Comparison of ENCODE assay signal across 26 cellular contexts in the genomic region with DNA sequence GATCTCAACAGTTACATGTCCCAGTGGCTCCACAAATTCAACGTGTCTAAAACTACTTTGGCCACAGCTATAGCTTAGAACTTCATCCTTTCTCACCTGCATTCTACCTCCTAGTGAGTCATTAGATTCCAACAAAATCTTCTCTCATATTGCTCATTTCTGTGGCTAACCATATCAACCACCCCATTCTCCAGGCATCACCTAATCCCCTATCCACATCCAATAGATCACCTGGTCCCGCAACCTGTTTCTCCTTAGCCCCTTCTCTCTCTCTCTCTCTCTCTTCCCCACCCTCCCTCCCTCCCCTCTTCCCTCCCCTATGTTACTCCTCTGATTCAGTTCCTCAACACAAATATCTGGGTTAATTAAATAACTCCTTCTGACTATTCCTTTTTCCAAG.
"Had no signal": no experiment of that assay in that cellular context is flagged by ENCODE, and none has a peak within 500 bp of the region (broad histone marks: within the 10 kb centered on the region; RNA-seq: fewer than 3 reads in every experiment).

No MANE protein-coding gene starts in this region.

- H3K4me3 Mint-ChIP-seq: naive thymus-derived CD4-positive, alpha-beta T cell; natural killer cell treated with Interleukin-12 subunit alpha and Interleukin-12 subunit beta and Interleukin-15 and Interleukin-18, amount 100 ng/mL, for 72 hours; stimulated activated effector memory CD8-positive, alpha-beta T cell treated with anti-CD3 and anti-CD28 coated beads, Interleukin-12 subunit alpha, Interleukin-12 subunit beta, amount 100 ng/mL, for 72 hours; stimulated activated naive CD8-positive, alpha-beta T cell treated with anti-CD3 and anti-CD28 coated beads, Interleukin-15, Interleukin-2, amounts not matched to agents 100 ng/mL and 50 ng/mL, for 24 hours had no signal

- H3K36me3 Mint-ChIP-seq: naive thymus-derived CD4-positive, alpha-beta T cell; natural killer cell treated with Interleukin-12 subunit alpha and Interleukin-12 subunit beta and Interleukin-15 and Interleukin-18, amount 100 ng/mL, for 72 hours; stimulated activated effector memory CD8-positive, alpha-beta T cell treated with anti-CD3 and anti-CD28 coated beads, Interleukin-12 subunit alpha, Interleukin-12 subunit beta, amount 100 ng/mL, for 72 hours had no signal

- FAIRE-seq: keratinocyte, small intestine had no signal

- H3K4me1 Mint-ChIP-seq: stimulated activated effector memory CD8-positive, alpha-beta T cell treated with anti-CD3 and anti-CD28 coated beads, Interleukin-12 subunit alpha, Interleukin-12 subunit beta, amount 100 ng/mL, for 72 hours had no signal

- ATAC-seq: left colon; left lung; lower lobe of right lung; mucosa of descending colon; naive thymus-derived CD4-positive, alpha-beta T cell; natural killer cell treated with Interleukin-12 subunit alpha and Interleukin-12 subunit beta and Interleukin-15 and Interleukin-18, amount 100 ng/mL, for 72 hours; right cardiac atrium; stimulated activated effector memory CD8-positive, alpha-beta T cell treated with anti-CD3 and anti-CD28 coated beads, Interleukin-12 subunit alpha, Interleukin-12 subunit beta, amount 100 ng/mL, for 72 hours; upper lobe of right lung had no signal

- H3K4me1 ChIP-seq: left lung, lower lobe of right lung, prostate gland, spleen, suprapubic skin, tibial artery, upper lobe of right lung, uterus had no signal

- H3K27ac ChIP-seq: left lung, lower lobe of right lung, ovary, prostate gland, sigmoid colon, spleen, suprapubic skin, thoracic aorta, tibial artery, upper lobe of right lung, uterus had no signal

- H3K9me3 Mint-ChIP-seq: stimulated activated effector memory CD8-positive, alpha-beta T cell treated with anti-CD3 and anti-CD28 coated beads, Interleukin-12 subunit alpha, Interleukin-12 subunit beta, amount 100 ng/mL, for 72 hours; stimulated activated naive CD8-positive, alpha-beta T cell treated with anti-CD3 and anti-CD28 coated beads, Interleukin-15, Interleukin-2, amounts not matched to agents 100 ng/mL and 50 ng/mL, for 24 hours had no signal

- H3K9me3 ChIP-seq: left lung, lower lobe of right lung, mucosa of descending colon, ovary, prostate gland, sigmoid colon, spleen, suprapubic skin, thoracic aorta, tibial artery, upper lobe of right lung, uterus had no signal

- H3K4me3 ChIP-seq: left lung, lower lobe of right lung, mucosa of descending colon, ovary, prostate gland, sigmoid colon, spleen, suprapubic skin, thoracic aorta, tibial artery, upper lobe of right lung, uterus had no signal

- H3K36me3 ChIP-seq: left lung, lower lobe of right lung, ovary, prostate gland, sigmoid colon, spleen, suprapubic skin, thoracic aorta, tibial artery, upper lobe of right lung, uterus had no signal

- H3K27ac Mint-ChIP-seq: naive thymus-derived CD4-positive, alpha-beta T cell; natural killer cell treated with Interleukin-12 subunit alpha and Interleukin-12 subunit beta and Interleukin-15 and Interleukin-18, amount 100 ng/mL, for 72 hours; stimulated activated effector memory CD8-positive, alpha-beta T cell treated with anti-CD3 and anti-CD28 coated beads, Interleukin-12 subunit alpha, Interleukin-12 subunit beta, amount 100 ng/mL, for 72 hours; stimulated activated naive CD8-positive, alpha-beta T cell treated with anti-CD3 and anti-CD28 coated beads, Interleukin-15, Interleukin-2, amounts not matched to agents 100 ng/mL and 50 ng/mL, for 24 hours had no signal

- DNase-seq: hippocampal formation; kidney glomerular epithelial cell; left colon; left lung; lower lobe of right lung; midbrain; mucosa of descending colon; naive thymus-derived CD4-positive, alpha-beta T cell; ovary; retina; right cardiac atrium; sigmoid colon; small intestine; spleen; stimulated activated CD4-positive, alpha-beta T cell treated with anti-CD3 and anti-CD28 coated beads, Interleukin-4, amount 100 ng/mL, for 24 hours; stimulated activated naive CD4-positive, alpha-beta T cell; tibial artery; upper lobe of right lung; uterus had no signal

- H3K27me3 ChIP-seq: left lung, ovary, sigmoid colon, spleen, suprapubic skin, tibial artery, upper lobe of right lung, uterus had no signal
